In the genomic region with DNA sequence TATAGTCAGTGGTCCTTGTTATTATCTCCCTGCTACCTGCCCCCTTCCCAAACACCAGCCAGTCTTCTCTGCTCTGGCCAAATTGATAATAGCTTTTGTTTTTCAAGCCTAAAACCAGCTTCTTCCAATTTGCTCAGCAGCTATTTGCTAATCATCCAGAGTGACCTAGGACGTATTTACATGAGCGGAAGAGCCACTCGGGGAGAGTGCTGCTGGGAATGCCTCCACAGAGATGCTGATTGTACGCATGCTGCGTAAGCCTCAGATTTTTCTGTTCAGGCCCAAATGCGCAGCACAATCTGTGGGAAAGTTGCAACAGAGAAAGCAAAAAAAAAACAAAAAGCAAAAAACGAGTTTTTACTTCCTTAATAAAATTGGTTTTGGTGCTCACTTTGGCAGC, we compare ENCODE assay signal across 20 cellular contexts. TPM values are rescaled to one million over a fixed set of nuclear protein-coding genes. Genes with fewer than 3 reads are reported as not detected.
"Had no signal": no experiment of that assay in that cellular context is flagged by ENCODE, and none has a peak within 500 bp of the region (broad histone marks: within the 10 kb centered on the region; RNA-seq: fewer than 3 reads in every experiment).

No MANE protein-coding gene starts in this region.

- H3K36me3 Mint-ChIP-seq: activated CD8-positive, alpha-beta memory T cell treated with anti-CD3 and anti-CD28 coated beads, Interleukin-2, amount 10 ng/mL, durations not matched to agents 7 days and 5 days; activated naive CD4-positive, alpha-beta T cell treated with anti-CD3 and anti-CD28 coated beads, Interleukin-2, amount 50 U/mL, for 72 hours; naive B cell had no signal

- ATAC-seq: activated CD8-positive, alpha-beta memory T cell treated with anti-CD3 and anti-CD28 coated beads, Interleukin-2, amount 10 ng/mL, durations not matched to agents 7 days and 5 days; activated naive CD4-positive, alpha-beta T cell treated with anti-CD3 and anti-CD28 coated beads, Interleukin-2, amount 50 U/mL, for 72 hours; esophagus mucosa had no signal

- H3K4me3 ChIP-seq: prostate gland, sigmoid colon, suprapubic skin had no signal

- H3K4me3 Mint-ChIP-seq: activated CD8-positive, alpha-beta memory T cell treated with anti-CD3 and anti-CD28 coated beads, Interleukin-2, amount 10 ng/mL, durations not matched to agents 7 days and 5 days; activated T-cell treated with anti-CD3 and anti-CD28 coated beads, Interleukin-2, amount 50 U/mL, for 24 hours; naive B cell had no signal

- H3K9me3 Mint-ChIP-seq: activated naive CD4-positive, alpha-beta T cell treated with anti-CD3 and anti-CD28 coated beads, Interleukin-2, amount 50 U/mL, for 72 hours; activated T-cell treated with anti-CD3 and anti-CD28 coated beads, Interleukin-2, amount 50 U/mL, for 24 hours; naive B cell had no signal

- H3K27me3 ChIP-seq: brain microvascular endothelial cell, sigmoid colon, suprapubic skin had no signal

- H3K27ac Mint-ChIP-seq: activated CD8-positive, alpha-beta memory T cell treated with anti-CD3 and anti-CD28 coated beads, Interleukin-2, amount 10 ng/mL, durations not matched to agents 7 days and 5 days; activated naive CD4-positive, alpha-beta T cell treated with anti-CD3 and anti-CD28 coated beads, Interleukin-2, amount 50 U/mL, for 72 hours; activated T-cell treated with anti-CD3 and anti-CD28 coated beads, Interleukin-2, amount 50 U/mL, for 24 hours; naive B cell had no signal

- H3K36me3 ChIP-seq: brain microvascular endothelial cell, prostate gland, sigmoid colon, suprapubic skin had no signal

- H3K27ac ChIP-seq: brain microvascular endothelial cell, prostate gland, sigmoid colon, suprapubic skin had no signal

- H3K4me1 ChIP-seq: prostate gland, sigmoid colon, suprapubic skin had no signal

- H3K9me3 ChIP-seq: prostate gland, sigmoid colon, suprapubic skin had no signal

- DNase-seq: activated CD4-positive, alpha-beta T cell treated with anti-CD3 and anti-CD28 coated beads for 1 hour; activated CD4-positive, alpha-beta T cell treated with anti-CD3 and anti-CD28 coated beads, Interleukin-2, amount 50 U/mL, for 48 hours; activated CD8-positive, alpha-beta memory T cell treated with anti-CD3 and anti-CD28 coated beads, Interleukin-2, amount 10 ng/mL, durations not matched to agents 7 days and 5 days; activated effector memory CD4-positive, alpha-beta T cell treated with anti-CD3 and anti-CD28 coated beads, Interleukin-2, amount 50 U/mL, for 16 hours; activated T-cell treated with anti-CD3 and anti-CD28 coated beads, Interleukin-2, amount 50 U/mL, for 24 hours; amniotic stem cell; brain microvascular endothelial cell; foreskin fibroblast; midbrain; naive B cell; occipital lobe; sigmoid colon; stimulated activated CD4-positive, alpha-beta T cell treated with anti-CD3 and anti-CD28 coated beads, Interleukin-12 subunit alpha, Interleukin-12 subunit beta, amount 100 ng/mL, for 4 hours; stimulated activated naive CD4-positive, alpha-beta T cell treated with Interleukin-2 at 50 U/mL for 16 hours; T-helper 9 cell had no signal

RNA-seq across cellular contexts. Expression of a gene that starts 24.4 kb away (rescaled TPM):
- total RNA-seq: activated CD8-positive, alpha-beta memory T cell treated with anti-CD3 and anti-CD28 coated beads, Interleukin-2, amount 10 ng/mL, durations not matched to agents 7 days and 5 days had no signal

RNA-seq across cellular contexts. Expression of a gene that starts 57.0 kb away (rescaled TPM):
- total RNA-seq: activated CD8-positive, alpha-beta memory T cell treated with anti-CD3 and anti-CD28 coated beads, Interleukin-2, amount 10 ng/mL, durations not matched to agents 7 days and 5 days; activated naive CD4-positive, alpha-beta T cell treated with anti-CD3 and anti-CD28 coated beads, Interleukin-2, amount 50 U/mL, for 72 hours; occipital lobe had no signal
- polyA plus RNA-seq: keratinocyte had no signal
